In the genomic region with DNA sequence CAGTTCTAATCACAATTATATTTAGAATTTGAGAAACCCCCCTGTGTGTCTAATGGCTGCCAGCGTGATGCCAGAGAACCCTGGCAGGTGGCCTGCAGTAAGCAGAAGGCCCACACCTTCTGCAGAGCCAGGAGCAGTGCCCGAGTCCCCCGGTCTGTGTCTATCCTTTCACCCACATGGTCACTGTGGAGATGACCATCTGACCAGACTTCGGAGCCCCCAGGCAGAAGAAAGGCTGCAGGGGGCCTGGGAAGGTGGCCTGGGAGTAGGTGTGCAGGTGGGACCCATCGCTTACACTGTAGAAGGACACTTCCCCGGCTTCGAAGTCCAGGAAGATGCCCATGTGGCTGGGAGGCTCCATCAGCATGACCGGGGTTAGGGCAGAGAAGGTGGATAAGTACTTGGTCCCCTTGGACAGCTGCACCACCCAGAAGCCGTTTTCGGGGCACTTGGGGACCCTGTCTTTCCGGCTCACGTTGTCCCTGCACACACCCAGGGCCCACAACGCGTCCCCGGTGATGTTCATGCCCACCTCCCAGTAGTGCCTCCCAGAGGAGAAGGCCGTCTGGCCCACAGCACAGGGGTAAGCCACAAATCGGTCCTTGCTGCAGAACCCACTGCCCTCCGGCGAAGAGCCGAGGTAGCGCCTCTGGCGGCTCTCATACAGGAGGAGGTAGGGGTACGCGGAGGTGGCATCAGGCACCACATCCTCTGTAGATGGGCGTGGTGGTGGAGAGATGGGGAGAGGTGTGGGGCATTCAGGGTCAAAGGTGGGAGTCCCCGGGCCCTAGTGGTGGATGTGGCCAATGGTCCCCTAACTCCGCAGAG, we compare ENCODE assay signal across 9 cellular contexts. TPM values are rescaled to one million over a fixed set of nuclear protein-coding genes. Genes with fewer than 3 reads are reported as not detected.
DNase-seq lines count a peak whose midpoint lies in the region; TF ChIP-seq lines count a peak whose summit lies in the region.
"Had no signal": no experiment of that assay in that cellular context is flagged by ENCODE, and none has a peak within 500 bp of the region (broad histone marks: within the 10 kb centered on the region; RNA-seq: fewer than 3 reads in every experiment).

No MANE protein-coding gene starts in this region.

- no peaks in the 10 kb centered on the region for H3K9me3 ChIP-seq in esophagus muscularis mucosa

- peak; percentile 30 for DNase-seq in activated CD4-positive, CD25-positive, alpha-beta regulatory T cell treated with anti-CD3 and anti-CD28 coated beads, Interleukin-2, amount 50 U/mL, for 72 hours
- DNase-seq in activated CD4-positive, CD25-positive, alpha-beta regulatory T cell (lab: John Stamatoyannopoulos, UW), result no peak
- DNase-seq in RWPE1 (ENCODE audit: low spot score), result no peak
- no peak for DNase-seq in esophagus muscularis mucosa (ENCODE audit: extremely low spot score)
- no peak for DNase-seq in retinal pigment epithelial cell (ENCODE audit: low read depth)
- DNase-seq in Kasumi-1 (lab: John Stamatoyannopoulos, UW), result no peak
- DNase-seq in GM19238 (ENCODE audit: insufficient read length, low spot score), result no peak
- no peak for DNase-seq in OCI-M1 (lab: John Stamatoyannopoulos, UW)
- DNase-seq: SHP77 treated with DMSO at 0.1 percent for 48 hours had no signal

- WGBS in esophagus muscularis mucosa, result 95% methylated on average over 26 of the region's 27 CpGs

- CTCF ChIA-PET in RWPE1 (lab: Yijun Ruan, JAX), result no interaction called here

- H3K27me3 ChIP-seq in esophagus muscularis mucosa, result no peaks in the 10 kb centered on the region

- intact Hi-C loops in esophagus muscularis mucosa (cut with DNase I), result loop anchor here (5.0 to 10.0 kb wide), 3 partner anchors 79 to 276 kb away; a partner anchor contains a TSS

- no peak for TF ChIP-seq CTCF in RWPE1 (conservative IDR thresholded peaks at IDR 0.05; ENCODE audit: low read depth)
- no peak for TF ChIP-seq CTCF in esophagus muscularis mucosa (IDR thresholded peaks at IDR 0.05)
- no peak for TF ChIP-seq CTCF in retinal pigment epithelial cell (conservative IDR thresholded peaks at IDR 0.05; ENCODE audit: low read depth, low read length)

- H3K27ac ChIP-seq in RWPE1 (peak overlapping the region; percentile 86), esophagus muscularis mucosa (replicated peaks in 1 of 4) (peak overlapping the region in 3 of 4 donors; percentile 8 to 91 (median 88))

- H3K4me1 ChIP-seq in esophagus muscularis mucosa, result peaks cover 29 to 60% (median 50%) of the 10 kb centered on the region in 4 donors

- no peak for TF ChIP-seq EP300 in esophagus muscularis mucosa (IDR thresholded peaks at IDR 0.05)

- POLR2A ChIA-PET in RWPE1 (lab: Yijun Ruan, JAX; ENCODE audit: low non-redundant PET), result no interaction called here

- H3K4me3 ChIP-seq in esophagus muscularis mucosa, result peak overlapping the region; percentile 87 to 99 (median 92)
- peak overlapping the region; percentile 79 for H3K4me3 ChIP-seq in retinal pigment epithelial cell (ENCODE audit: low read length)

- no peak for TF ChIP-seq POLR2A in esophagus muscularis mucosa (IDR thresholded peaks at IDR 0.05; ENCODE audit: low read depth)

- peaks cover 0 to 18% (median 0%) of the 10 kb centered on the region in 4 donors for H3K36me3 ChIP-seq in esophagus muscularis mucosa

RNA-seq across cellular contexts. Expression of a gene that starts 1.6 kb away (rescaled TPM):
- 10 to 100 TPM; 13.8 to 26.1 (median 20.9) TPM for total RNA-seq in esophagus muscularis mucosa

RNA-seq across cellular contexts. Expression of a gene that starts 8.4 kb away (rescaled TPM):
- not detected for total RNA-seq in esophagus muscularis mucosa
